ENCODE assay signal across 12 cellular contexts in genomic region chr5:68342693-68343092, GRCh38.
"Had no signal": no experiment of that assay in that cellular context is flagged by ENCODE, and none has a peak within 500 bp of the region (broad histone marks: within the 10 kb centered on the region; RNA-seq: fewer than 3 reads in every experiment).

No MANE protein-coding gene starts in this region.

- ATAC-seq: WTC11 had no signal

- H3K9me3 ChIP-seq: body of pancreas, neutrophil, upper lobe of right lung had no signal

- H3K4me3 ChIP-seq: body of pancreas, lung, SK-N-MC, smooth muscle cell, upper lobe of right lung had no signal

- H3K27me3 ChIP-seq: body of pancreas, neutrophil, upper lobe of right lung had no signal

- H3K36me3 ChIP-seq: neutrophil, upper lobe of right lung had no signal

- H3K27ac ChIP-seq: body of pancreas, neutrophil, SK-N-MC, upper lobe of right lung had no signal

- DNase-seq: activated CD4-positive, alpha-beta T cell treated with anti-CD3 and anti-CD28 coated beads for 48 hours; activated naive CD4-positive, alpha-beta T cell treated with anti-CD3 and anti-CD28 coated beads for 36 hours; effector memory CD8-positive, alpha-beta T cell; naive B cell; retina; upper lobe of right lung had no signal
